ENCODE assay signal across 8 cellular contexts in the genomic region with DNA sequence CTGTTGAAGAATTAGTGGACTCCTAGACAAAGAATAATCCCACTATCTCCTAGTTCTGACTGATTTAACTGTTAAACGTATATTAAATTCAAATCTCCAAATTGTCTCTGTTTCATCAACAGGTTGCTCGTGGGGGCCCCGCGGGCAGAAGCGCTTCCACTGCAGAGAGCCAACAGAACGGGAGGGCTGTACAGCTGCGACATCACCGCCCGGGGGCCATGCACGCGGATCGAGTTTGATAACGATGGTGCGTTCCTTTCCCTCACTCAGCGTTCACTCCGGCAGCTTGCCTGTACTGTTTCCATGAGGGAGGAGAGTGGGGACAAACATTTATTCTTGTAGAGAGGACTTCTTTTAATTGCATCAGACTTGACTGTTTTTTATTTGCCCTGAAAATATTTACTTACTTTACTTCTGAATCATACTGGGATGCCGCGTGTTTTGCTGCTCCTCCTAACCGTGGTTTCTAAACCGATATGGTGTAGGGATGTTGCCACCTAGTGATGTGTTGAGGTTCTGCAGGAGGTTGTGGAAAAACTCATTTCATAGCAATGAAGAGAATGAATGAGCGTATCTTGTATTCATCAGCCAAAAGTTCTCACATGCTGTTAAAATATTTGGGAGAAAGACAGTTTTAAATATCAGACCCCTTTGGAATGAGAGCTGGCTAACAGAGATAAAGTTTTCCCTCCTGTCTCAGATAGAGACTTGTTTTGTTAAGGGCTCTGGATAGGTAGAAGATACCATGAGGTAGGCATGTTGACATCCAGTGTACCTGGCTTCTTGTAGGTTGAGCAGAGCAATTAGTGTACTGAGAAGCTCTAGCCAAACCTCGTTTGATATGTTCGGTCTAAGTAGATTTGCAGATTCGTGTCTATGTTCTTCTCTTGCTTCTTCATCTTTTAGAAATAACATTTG. TPM values are rescaled to one million over a fixed set of nuclear protein-coding genes. Genes with fewer than 3 reads are reported as not detected.
DNase-seq lines count a peak whose midpoint lies in the region; ATAC-seq and TF ChIP-seq lines count a peak whose summit lies in the region.

No MANE protein-coding gene starts in this region.

- H3K4me3 ChIP-seq in Karpas-422 (ENCODE audit: low read length) (no peak overlapping the region), fibroblast of mammary gland (ENCODE audit: control insufficient read depth, low read depth, low read length) (peak overlapping the region; percentile 27), neural progenitor cell (no peak overlapping the region)

- DNase-seq in GF-D8 (lab: John Stamatoyannopoulos, UW) (peak; percentile 21), Karpas-422 (peak; percentile 85), RKO (ENCODE audit: low spot score) (peak; percentile 86), activated T-helper 1 cell treated with Interleukin-2 at 50 U/mL for 16 hours (ENCODE audit: low read depth) (peak; percentile 44), fibroblast of mammary gland (ENCODE audit: low read depth) (peak; percentile 84), neural progenitor cell (ENCODE audit: low spot score) (peak; percentile 78), stromal cell of bone marrow (ENCODE audit: low read depth) (peak; percentile 74)

- H3K9me2 ChIP-seq in Karpas-422 (replicated peaks; ENCODE audit: insufficient read depth, low read length): no peaks in the 10 kb centered on the region

- no peak for ATAC-seq in GM18502 (IDR thresholded peaks at IDR 0.05; ENCODE audit: poor library complexity, unreplicated experiment)

- peaks cover 15% of the 10 kb centered on the region for H3F3A ChIP-seq in neural progenitor cell (ENCODE audit: low read depth)

- peaks cover 6% of the 10 kb centered on the region for H3K4me1 ChIP-seq in Karpas-422 (ENCODE audit: low read length)
- H3K4me1 ChIP-seq in neural progenitor cell: peaks cover 28% of the 10 kb centered on the region

- H3K27ac Mint-ChIP-seq in neural progenitor cell: no peak overlapping the region

- H3K4me3 Mint-ChIP-seq in neural progenitor cell: no peak overlapping the region

- H3K4me2 ChIP-seq in Karpas-422 (ENCODE audit: low read depth, low read length, poor library complexity, severe bottlenecking): no peak overlapping the region
- no peak overlapping the region for H3K4me2 ChIP-seq in neural progenitor cell

- peaks cover 7% of the 10 kb centered on the region for H3K36me3 Mint-ChIP-seq in neural progenitor cell

- H2AFZ ChIP-seq in Karpas-422 (ENCODE audit: low read length) (no peak overlapping the region), neural progenitor cell (replicated peaks) (no peak overlapping the region)

- H3K27me3 Mint-ChIP-seq in neural progenitor cell (ENCODE audit: insufficient read depth, low read depth): no peaks in the 10 kb centered on the region

- no peak overlapping the region for H3K9ac ChIP-seq in Karpas-422 (ENCODE audit: low read length)
- H3K9ac ChIP-seq in neural progenitor cell: no peak overlapping the region

- H3K36me3 ChIP-seq in Karpas-422 (ENCODE audit: insufficient read depth, low read length) (no peaks in the 10 kb centered on the region), neural progenitor cell (peaks cover 11% of the 10 kb centered on the region)

- H3K79me2 ChIP-seq in Karpas-422 (ENCODE audit: low read length) (no peaks in the 10 kb centered on the region), neural progenitor cell (ENCODE audit: low read depth) (peaks cover 64% of the 10 kb centered on the region)

- no peaks in the 10 kb centered on the region for H3K9me3 Mint-ChIP-seq in neural progenitor cell

- H3K4me1 Mint-ChIP-seq in neural progenitor cell: peaks cover 21% of the 10 kb centered on the region

- TF ChIP-seq CTCF in fibroblast of mammary gland (conservative IDR thresholded peaks at IDR 0.05; ENCODE audit: control insufficient read depth, insufficient read depth, low read depth, low read length) (peak; percentile 92), neural progenitor cell (IDR thresholded peaks at IDR 0.05) (peak; percentile 93)

- H3K9me3 ChIP-seq in Karpas-422 (ENCODE audit: low read length) (no peaks in the 10 kb centered on the region), neural progenitor cell (ENCODE audit: low read depth) (no peaks in the 10 kb centered on the region)

- H4K20me1 ChIP-seq in Karpas-422 (ENCODE audit: insufficient read depth, low read depth, low read length) (no peaks in the 10 kb centered on the region), neural progenitor cell (ENCODE audit: low read depth) (peaks cover 25% of the 10 kb centered on the region)

- H3K27me3 ChIP-seq in Karpas-422 (ENCODE audit: low read length) (no peaks in the 10 kb centered on the region), neural progenitor cell (no peaks in the 10 kb centered on the region)

- H3K27ac ChIP-seq in Karpas-422 (ENCODE audit: low read length) (no peak overlapping the region), neural progenitor cell (no peak overlapping the region)

RNA-seq across cellular contexts. Expression of gene ITGA6, which starts 38.3 kb away (rescaled TPM):
- total RNA-seq in Karpas-422 (2014; rRNA removed; shearing (Covaris generic); ENCODE audit: low replicate concordance): 0.37 and 0.94 TPM in 2 replicates
- total RNA-seq in neural progenitor cell (ENCODE audit: low replicate concordance): 97.2 and 161 TPM in 2 replicates

Comparison
In these comparisons a context has a peak if more than half of its experiments do, and no peak if none do; other contexts are left out.
1. DNase-seq: peak in every context shown above with its lines; median percentile 86 in RKO; 85 in Karpas-422; 84 in fibroblast of mammary gland; 78 in neural progenitor cell; 74 in stromal cell of bone marrow; 44 in activated T-helper 1 cell treated with Interleukin-2 at 50 U/mL for 16 hours; 21 in GF-D8.
2. RNA of gene ITGA6, which starts 38.3 kb away (total RNA-seq): 97.2 to 161 TPM in neural progenitor cell; 0.37 to 0.94 TPM in Karpas-422; every median in the first group is over 10 times any median in the second.